Comparison of ENCODE assay signal across 32 cellular contexts in the genomic region with DNA sequence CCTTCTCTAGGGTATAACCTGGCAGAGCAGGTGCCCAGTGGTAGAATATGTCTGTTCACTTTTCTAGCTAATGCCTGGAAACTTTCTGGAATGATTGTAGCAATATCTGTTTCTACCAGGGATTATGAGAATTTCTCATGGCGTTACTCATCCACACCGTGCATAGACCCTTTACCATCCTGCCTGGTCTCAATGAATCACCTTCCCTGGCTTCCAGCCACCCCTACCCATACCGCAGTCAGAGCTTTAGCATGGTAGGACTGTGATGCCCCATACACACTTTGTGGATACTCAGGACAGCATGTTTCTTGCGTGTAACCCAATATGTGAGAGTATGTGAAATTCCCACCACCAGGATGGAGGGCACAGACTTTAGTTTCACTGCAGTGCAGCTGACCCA. TPM values are rescaled to one million over a fixed set of nuclear protein-coding genes. Genes with fewer than 3 reads are reported as not detected.
"Had no signal": no experiment of that assay in that cellular context is flagged by ENCODE, and none has a peak within 500 bp of the region (broad histone marks: within the 10 kb centered on the region; RNA-seq: fewer than 3 reads in every experiment).

No MANE protein-coding gene starts in this region.

- H3K27me3 ChIP-seq: colonic mucosa, right atrium auricular region, thyroid gland had no signal

- H3K4me3 ChIP-seq: colonic mucosa, esophagus squamous epithelium, heart right ventricle, left lung, mucosa of descending colon, right atrium auricular region, smooth muscle cell, stomach, thyroid gland had no signal

- H3K79me2 ChIP-seq: parathyroid adenoma had no signal

- H3K9me3 ChIP-seq: colonic mucosa, esophagus squamous epithelium, heart right ventricle, left lung, mucosa of descending colon, right atrium auricular region, stomach, thyroid gland had no signal

- DNase-seq: colonic mucosa; dermis blood vessel endothelial cell; effector memory CD4-positive, alpha-beta T cell; erythroblast; esophagus squamous epithelium; foreskin melanocyte; glutamatergic neuron; heart right ventricle; hippocampal formation; left cardiac atrium; left lung; mesenchymal stem cell; mucosa of descending colon; naive B cell; stimulated activated CD4-positive, alpha-beta T cell treated with anti-CD3 and anti-CD28 coated beads, Interleukin-12 subunit alpha, Interleukin-12 subunit beta, amount 100 ng/mL, for 4 hours; stimulated activated CD4-positive, alpha-beta T cell treated with anti-CD3 and anti-CD28 coated beads, Interleukin-1b, Interleukin-23, amount 100 ng/mL, for 48 hours; stimulated activated CD4-positive, alpha-beta T cell treated with anti-CD3 and anti-CD28 coated beads, Interleukin-4, amount 100 ng/mL, for 24 hours; stimulated activated naive CD4-positive, alpha-beta T cell treated with Interleukin-2 at 50 U/mL for 16 hours; stomach; thyroid gland; trophoblast cell had no signal

- H3K4me2 ChIP-seq: smooth muscle cell had no signal

- H3K36me3 ChIP-seq: colonic mucosa, esophagus squamous epithelium, heart right ventricle, left lung, right atrium auricular region, stomach, thyroid gland had no signal

- H2AFZ ChIP-seq: parathyroid adenoma had no signal

- FAIRE-seq: islet of Langerhans had no signal

- H3K4me1 ChIP-seq: colonic mucosa, esophagus squamous epithelium, heart right ventricle, left lung, parathyroid adenoma, right atrium auricular region, stomach, thyroid gland had no signal

- H3K27ac ChIP-seq: colonic mucosa, esophagus squamous epithelium, heart right ventricle, left lung, parathyroid adenoma, right atrium auricular region, stomach, thyroid gland had no signal

RNA-seq across cellular contexts. Expression of a gene that starts 45.4 kb away (rescaled TPM):
- total RNA-seq: dermis blood vessel endothelial cell; esophagus squamous epithelium; heart right ventricle; left cardiac atrium; left lung; lung microvascular endothelial cell; mesothelial cell of epicardium; mucosa of descending colon; natural killer cell treated with Interleukin-12 subunit alpha and Interleukin-12 subunit beta and Interleukin-15 and Interleukin-18, amount 100 ng/mL, for 72 hours; osteoblast; right atrium auricular region; sciatic nerve; smooth muscle cell; subcutaneous adipose tissue; ureter had no signal
- polyA plus RNA-seq: heart right ventricle, smooth muscle cell had no signal
